In genomic region chr2:114940785-114941458, GRCh38 we compare ENCODE assay signal across 23 cellular contexts.
DNase-seq lines count a peak whose midpoint lies in the region; ATAC-seq, FAIRE-seq and TF ChIP-seq lines count a peak whose summit lies in the region.
"Had no signal": no experiment of that assay in that cellular context is flagged by ENCODE, and none has a peak within 500 bp of the region (broad histone marks: within the 10 kb centered on the region; RNA-seq: fewer than 3 reads in every experiment).

No MANE protein-coding gene starts in this region.

- no peaks in the 10 kb centered on the region for H4K20me1 ChIP-seq in neural progenitor cell (ENCODE audit: low read depth)

- no peak overlapping the region for H3K4me3 Mint-ChIP-seq in neural progenitor cell
- H3K4me3 Mint-ChIP-seq: CD8-positive, alpha-beta T cell had no signal

- peak overlapping the region; percentile 16 for H3K4me2 ChIP-seq in neural progenitor cell

- no peak overlapping the region for H3K9ac ChIP-seq in neural progenitor cell

- no peaks in the 10 kb centered on the region for H3K79me2 ChIP-seq in neural progenitor cell (ENCODE audit: low read depth)

- H3K36me3 Mint-ChIP-seq in neural progenitor cell = no peaks in the 10 kb centered on the region
- H3K36me3 Mint-ChIP-seq: CD8-positive, alpha-beta T cell had no signal

- TF ChIP-seq CTCF in D721Med (IDR thresholded peaks at IDR 0.05; ENCODE audit: insufficient read depth, missing control alignments) = no peak
- TF ChIP-seq CTCF in neural progenitor cell (IDR thresholded peaks at IDR 0.05) = no peak

- no peak overlapping the region for H3K4me3 ChIP-seq in neural progenitor cell

- no peaks in the 10 kb centered on the region for H3F3A ChIP-seq in neural progenitor cell (ENCODE audit: low read depth)

- H3K9me3 Mint-ChIP-seq in neural progenitor cell = no peaks in the 10 kb centered on the region
- H3K9me3 Mint-ChIP-seq: CD8-positive, alpha-beta T cell had no signal

- peak; percentile 74 for FAIRE-seq in D721Med (lab: Jason Lieb, UNC)
- FAIRE-seq: A204.1, GM12892 had no signal

- H3K27me3 Mint-ChIP-seq in neural progenitor cell (ENCODE audit: insufficient read depth, low read depth) = no peaks in the 10 kb centered on the region

- peaks cover 6% of the 10 kb centered on the region for H3K4me1 Mint-ChIP-seq in neural progenitor cell

- H3K27ac ChIP-seq in neural progenitor cell = peak overlapping the region; percentile 18
- H3K27ac ChIP-seq: C4-2B had no signal

- H3K9me3 ChIP-seq in neural progenitor cell (ENCODE audit: low read depth) = no peaks in the 10 kb centered on the region

- peaks cover 7% of the 10 kb centered on the region for H3K4me1 ChIP-seq in neural progenitor cell

- H2AFZ ChIP-seq in neural progenitor cell (replicated peaks) = no peak overlapping the region

- no peak overlapping the region for H3K27ac Mint-ChIP-seq in neural progenitor cell
- H3K27ac Mint-ChIP-seq: CD8-positive, alpha-beta T cell had no signal

- no peaks in the 10 kb centered on the region for H3K36me3 ChIP-seq in neural progenitor cell

- ATAC-seq in HG03565 (IDR thresholded peaks at IDR 0.05; ENCODE audit: unreplicated experiment) = no peak
- ATAC-seq in HG03095 (IDR thresholded peaks at IDR 0.05; ENCODE audit: unreplicated experiment) = no peak
- ATAC-seq: CD8-positive, alpha-beta T cell; PC-3; SK-N-SH treated with all-trans-retinoic acid at 6 μM for 48 hours had no signal

- H3K27me3 ChIP-seq in neural progenitor cell = no peaks in the 10 kb centered on the region

- DNase-seq in D721Med (ENCODE audit: insufficient read length, low spot score) = no peak
- peak; percentile 36 for DNase-seq in globus pallidus (ENCODE audit: low spot score)
- DNase-seq in neural progenitor cell (ENCODE audit: low spot score) = no peak
- DNase-seq in superior temporal gyrus (ENCODE audit: extremely low spot score) = peak; percentile 70
- DNase-seq in central memory CD4-positive, alpha-beta T cell = no peak
- DNase-seq: AML-193; CD8-positive, alpha-beta T cell; DMS79 treated with DMSO at 0.1 percent for 48 hours; KBM-7; MV-4-11; NCI-H1105; NCI-H1436 treated with DMSO at 0.1 percent for 48 hours; NCI-H187 treated with DMSO at 0.1 percent for 48 hours; NCI-H2171 treated with DMSO at 0.1 percent for 48 hours; NCI-H345; NCI-H510A treated with DMSO at 0.1 percent for 48 hours; PC-3 had no signal

Comparison
In these comparisons a context has a peak if more than half of its experiments do, and no peak if none do; other contexts are left out.
1. DNase-seq: peak in globus pallidus (single experiment) and superior temporal gyrus (single experiment); none in D721Med (single experiment), neural progenitor cell (single experiment) and central memory CD4-positive, alpha-beta T cell (single experiment).